Comparison of ENCODE assay signal across 21 cellular contexts in the genomic region with DNA sequence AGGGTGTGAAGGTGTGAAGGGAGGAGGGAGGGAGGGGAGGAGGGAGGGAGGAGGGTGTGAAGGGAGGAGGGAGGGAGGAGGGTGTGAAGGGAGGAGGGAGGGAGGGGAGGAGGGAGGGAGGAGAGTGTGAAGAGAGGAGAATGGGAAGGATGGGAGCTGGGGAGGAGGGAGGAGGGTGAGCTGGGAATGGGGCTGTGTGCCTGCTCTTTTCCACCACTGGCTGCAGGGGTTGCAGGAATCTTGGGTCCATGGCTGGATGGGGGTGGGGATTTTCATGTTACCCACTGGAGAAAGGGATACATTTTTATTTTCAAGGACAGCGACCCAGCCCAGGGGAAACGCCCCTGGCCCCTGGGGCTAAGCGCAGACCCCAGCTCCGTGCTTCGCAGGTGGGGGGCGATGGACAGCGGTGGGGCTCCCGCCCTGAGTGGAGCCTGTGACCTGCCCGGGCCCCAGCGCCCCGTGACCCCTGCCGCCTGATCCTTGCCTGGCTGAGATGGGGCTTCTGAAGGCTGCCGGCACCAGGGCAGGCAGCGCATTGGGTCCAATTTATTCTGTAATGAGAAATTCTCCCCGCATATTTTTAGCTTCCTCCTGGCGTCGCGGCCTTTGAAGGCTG. TPM values are rescaled to one million over a fixed set of nuclear protein-coding genes. Genes with fewer than 3 reads are reported as not detected.
DNase-seq lines count a peak whose midpoint lies in the region; ATAC-seq, FAIRE-seq and TF ChIP-seq lines count a peak whose summit lies in the region.
"Had no signal": no experiment of that assay in that cellular context is flagged by ENCODE, and none has a peak within 500 bp of the region (broad histone marks: within the 10 kb centered on the region; RNA-seq: fewer than 3 reads in every experiment).

No MANE protein-coding gene starts in this region.

- no peak overlapping the region for H2AFZ ChIP-seq in K562 (ENCODE audit: low read depth, low read length)

- ATAC-seq in K562 (no peak), GM18519 (IDR thresholded peaks at IDR 0.05; ENCODE audit: low FRiP score, unreplicated experiment) (no peak)
- ATAC-seq: Right ventricle myocardium inferior had no signal

- POLR2A ChIA-PET in HEK293 (lab: Yijun Ruan, JAX) (interaction anchor here (0.6 to 3.3 kb wide), 4 partner anchors 9 to 166 kb away, joined by 3 to 25 read pairs (median 5); a partner anchor contains a TSS), K562 (lab: Yijun Ruan, JAX) (interaction anchor here (0.6 to 2.0 kb wide), 3 partner anchors 8 to 162 kb away, joined by 3 to 9 read pairs (median 4); a partner anchor contains a TSS)

- no peak for FAIRE-seq in K562 (lab: Jason Lieb, UNC)
- FAIRE-seq: D721Med, RCC 7860 had no signal

- H3K9me3 ChIP-seq in HEK293 (ENCODE audit: control insufficient read depth, insufficient read depth, low read depth, low read length) (no peaks in the 10 kb centered on the region), K562 (replicated peaks; ENCODE audit: control insufficient read depth, insufficient read depth, low read depth, low read length) (no peaks in the 10 kb centered on the region), mucosa of rectum (ENCODE audit: control insufficient read depth in 2 of 2, low read length in 2 of 2) (no peaks in the 10 kb centered on the region)

- TF ChIP-seq EP300 in K562 (IDR thresholded peaks at IDR 0.05; ENCODE audit: low read length) = no peak

- H3K27ac Mint-ChIP-seq in osteocyte (ENCODE audit: unreplicated experiment) = no peak overlapping the region

- H3K4me1 ChIP-seq in HEK293 (ENCODE audit: control insufficient read depth, insufficient read depth, low read length) (peaks cover 5% of the 10 kb centered on the region), K562 (replicated peaks in 1 of 2; ENCODE audit: control insufficient read depth in 2 of 2, insufficient read depth in 2 of 2, low read length in 2 of 2) (peaks cover 0 to 82% of the 10 kb centered on the region in 2 experiments; a peak in 2 of 5 replicates), mucosa of rectum (ENCODE audit: control insufficient read depth in 2 of 2, insufficient read depth in 2 of 2, low read length in 2 of 2) (peaks cover 27 to 47% of the 10 kb centered on the region in 2 donors)

- H3K9ac ChIP-seq in K562 (ENCODE audit: insufficient read depth in 1 of 2, low read depth in 2 of 2, low read length in 2 of 2) (peak overlapping the region in 1 of 2 experiments; percentile 45; a peak in 2 of 4 replicates), mucosa of rectum (ENCODE audit: low read depth in 1 of 2, low read length in 2 of 2) (peak overlapping the region in 1 of 2 donors; percentile 80)
- H3K9ac ChIP-seq: KMS-11 had no signal

- no peak overlapping the region for H3K4me3 Mint-ChIP-seq in osteocyte (ENCODE audit: unreplicated experiment)

- no peak overlapping the region for H3K4me2 ChIP-seq in K562 (ENCODE audit: insufficient read depth, low read length)
- H3K4me2 ChIP-seq: KMS-11 had no signal

- no peak for TF ChIP-seq POLR2A in K562 (conservative IDR thresholded peaks at IDR 0.05)

- H3K4me1 Mint-ChIP-seq in osteocyte (ENCODE audit: unreplicated experiment) = peaks cover 14% of the 10 kb centered on the region

- H3K9me1 ChIP-seq in K562 (ENCODE audit: control insufficient read depth, insufficient read depth, low read length) = no peaks in the 10 kb centered on the region

- H3K27ac ChIP-seq in C4-2B = peak overlapping the region; percentile 83
- no peak overlapping the region for H3K27ac ChIP-seq in HEK293 (ENCODE audit: extremely low read depth, low read depth, low read length)
- H3K27ac ChIP-seq in K562 (ENCODE audit: extremely low read depth, low read depth, low read length) = no peak overlapping the region
- peak overlapping the region; percentile 94 to 97 for H3K27ac ChIP-seq in mucosa of rectum (ENCODE audit: low read depth in 2 of 2, low read length in 2 of 2)
- H3K27ac ChIP-seq: KMS-11, SK-N-MC had no signal

- in situ Hi-C loops in K562 (cut with MboI) = no loop called here

- TF ChIP-seq CTCF in C4-2B (conservative IDR thresholded peaks at IDR 0.05) (no peak), HEK293 (tag by site-specific recombination; IDR thresholded peaks at IDR 0.05) (no peak), K562 (IDR thresholded peaks at IDR 0.05 in 2 of 3, conservative IDR thresholded peaks at IDR 0.05 in 1 of 3; ENCODE audit: insufficient read depth in 2 of 3, low read depth in 1 of 3, low read length in 3 of 3) (no peak), osteocyte (IDR thresholded peaks at IDR 0.05) (no peak)

- intact Hi-C loops in K562 (cut with micrococcal nuclease) = no loop called here

- TF ChIP-seq RAD21 in K562 (CRISPR knock-in tag; conservative IDR thresholded peaks at IDR 0.05 in 1 of 2, IDR thresholded peaks at IDR 0.05 in 1 of 2) = no peak

- H3K27me3 Mint-ChIP-seq in osteocyte (ENCODE audit: unreplicated experiment) = peaks cover 11% of the 10 kb centered on the region

- H3K27me3 ChIP-seq in K562 (ENCODE audit: control insufficient read depth in 2 of 2, insufficient read depth in 2 of 2, low read length in 2 of 2) (peaks cover 9 to 26% of the 10 kb centered on the region in 2 experiments; a peak in 3 of 5 replicates), mucosa of rectum (ENCODE audit: control insufficient read depth in 2 of 2, insufficient read depth in 2 of 2, low read length in 2 of 2) (peaks cover 2 to 8% of the 10 kb centered on the region in 2 donors)

- H4K20me1 ChIP-seq in K562 (replicated peaks; ENCODE audit: control insufficient read depth, insufficient read depth, low read length) = peaks cover 20% of the 10 kb centered on the region

- no peak for DNase-seq in K562 (ENCODE audit: extremely low read depth in 1 of 4, low spot score in 3 of 4)
- no peak for DNase-seq in osteocyte (ENCODE audit: extremely low spot score, unreplicated experiment)
- no peak for DNase-seq in NCI-H526 (lab: John Stamatoyannopoulos, UW)
- DNase-seq: C1 segment of cervical spinal cord, GDM1, GOT3, NCI-H1048, NCI-H1436 treated with DMSO at 0.1 percent for 48 hours, NCI-H2029 treated with DMSO at 0.1 percent for 48 hours, NCI-H2171 treated with DMSO at 0.1 percent for 48 hours, NCI-H446 had no signal

- H3K9me3 Mint-ChIP-seq in osteocyte (ENCODE audit: unreplicated experiment) = no peaks in the 10 kb centered on the region

- 40% methylated on average over 18 of the region's 18 CpGs for WGBS in K562 (ENCODE audit: insufficient coverage, low coverage, missing lambda C conversion rate)

- no TSS peak for BruUV-seq in K562 (replicated peaks; lab: Mats Ljungman, UMichigan)

- H3K36me3 ChIP-seq in HEK293 (ENCODE audit: control insufficient read depth in 2 of 2, insufficient read depth in 1 of 2, low read length in 2 of 2) = peaks cover 0 to 24% of the 10 kb centered on the region in 2 experiments; a peak in 1 of 3 replicates
- peaks cover 29% of the 10 kb centered on the region; the same call in 2 of the 3 replicates for H3K36me3 ChIP-seq in K562 (ENCODE audit: control insufficient read depth, insufficient read depth, low read length)
- peaks cover 8 to 10% of the 10 kb centered on the region in 2 donors for H3K36me3 ChIP-seq in mucosa of rectum (ENCODE audit: control insufficient read depth in 2 of 2, insufficient read depth in 2 of 2, low read length in 2 of 2)

- CTCF ChIA-PET in HEK293 (lab: Yijun Ruan, JAX) (interaction anchor here (1.5 kb wide), 1 partner anchor 38 kb away, joined by 5 read pairs; no protein-coding TSS in a partner anchor), K562 (lab: Yijun Ruan, JAX; ENCODE audit: low intra/inter-chr PET ratio) (no interaction called here)

- H3K4me3 ChIP-seq in HEK293 (ENCODE audit: low read depth, low read length) (no peak overlapping the region), K562 (no peak overlapping the region), mucosa of rectum (ENCODE audit: low read length in 2 of 2) (no peak overlapping the region)
- H3K4me3 ChIP-seq: SK-N-MC had no signal

- peaks cover 4% of the 10 kb centered on the region for H3K36me3 Mint-ChIP-seq in osteocyte (ENCODE audit: unreplicated experiment)

- no peaks in the 10 kb centered on the region; the same call in 2 of the 3 replicates for H3K79me2 ChIP-seq in K562 (ENCODE audit: control insufficient read depth, insufficient read depth, low read length)

RNA-seq across cellular contexts. Expression of a gene that starts 3.0 kb away (rescaled TPM):
- not detected in 2 replicates for total RNA-seq in K562 (2011; cell fraction: chromatin; rRNA removed; ENCODE audit: low replicate concordance)
- total RNA-seq in K562 (2011; cell fraction: nucleolus; rRNA removed) = not detected in 2 replicates
- total RNA-seq in K562 (2011; cell fraction: nucleoplasm; rRNA removed) = not detected in 2 replicates
- total RNA-seq in K562 (2014; rRNA removed) (0.16 TPM in 1 of 2 replicates, not detected in the other), K562 (2014; rRNA removed; fragmentation: Illumina TruSeq; extraction: Trizol) (not detected in 2 replicates), K562 (2015; rRNA removed; fragmentation: Illumina TruSeq; extraction: Trizol) (not detected in 2 replicates), K562 (2021) (0.38 and 0.44 TPM in 2 replicates), osteocyte (3.8 and 4.2 TPM in 2 replicates)
- polyA plus RNA-seq in K562 (2011; rRNA removed) (0.11 and 0.27 TPM in 2 replicates), K562 (2014; fragmentation: Illumina TruSeq; extraction: Trizol) (not detected in 2 replicates), K562 (2014; fragmentation: Nextera tagmentation; extraction: Ambion mirVana) (not detected), K562 (2014; rRNA removed) (0.12 and 0.15 TPM in 2 replicates)
- 0.34 and 0.88 TPM in 2 replicates for polyA plus RNA-seq in K562 (2011; cell fraction: cytosol; rRNA removed)
- polyA plus RNA-seq in K562 (2011; cell fraction: nucleus; rRNA removed) = 0.24 and 0.25 TPM in 2 replicates
- polyA plus RNA-seq in K562 (2012) = not detected in 2 replicates
- not detected in 2 replicates for polyA minus RNA-seq in K562 (2011; rRNA and poly(A)+ RNA removed)
- polyA minus RNA-seq in K562 (2011; cell fraction: cytosol; rRNA and poly(A)+ RNA removed) = not detected in 2 replicates
- polyA minus RNA-seq in K562 (2011; cell fraction: nucleus; rRNA and poly(A)+ RNA removed) = not detected in 2 replicates
- total RNA-seq: OCI-LY7, Right ventricle myocardium inferior had no signal

RNA-seq across cellular contexts. Expression of a gene that starts 7.4 kb away (rescaled TPM):
- 6.3 and 26.6 TPM in 2 replicates for total RNA-seq in K562 (2011; cell fraction: chromatin; rRNA removed; ENCODE audit: low replicate concordance)
- total RNA-seq in K562 (2011; cell fraction: nucleolus; rRNA removed) = 40.9 and 47.0 TPM in 2 replicates
- total RNA-seq in K562 (2011; cell fraction: nucleoplasm; rRNA removed) = 20.7 and 26.9 TPM in 2 replicates
- total RNA-seq in K562 (2014; rRNA removed) (72.2 and 108 TPM in 2 replicates), K562 (2014; rRNA removed; fragmentation: Illumina TruSeq; extraction: Trizol) (1.3 and 2.8 TPM in 2 replicates), K562 (2015; rRNA removed; fragmentation: Illumina TruSeq; extraction: Trizol) (40.3 and 42.6 TPM in 2 replicates), K562 (2021) (81.9 and 85.0 TPM in 2 replicates), osteocyte (35.3 and 35.8 TPM in 2 replicates)
- polyA plus RNA-seq in K562 (2011; rRNA removed) (20.3 and 30.4 TPM in 2 replicates), K562 (2014; fragmentation: Illumina TruSeq; extraction: Trizol) (11.7 and 56.4 TPM in 2 replicates), K562 (2014; fragmentation: Nextera tagmentation; extraction: Ambion mirVana) (1 to 10 TPM in 1 of 2 experiments, under 1 TPM in 1; 0.66 to 2.7 TPM), K562 (2014; rRNA removed) (89.6 and 119 TPM in 2 replicates)
- 58.0 and 177 TPM in 2 replicates for polyA plus RNA-seq in K562 (2011; cell fraction: cytosol; rRNA removed)
- 28.1 and 53.8 TPM in 2 replicates for polyA plus RNA-seq in K562 (2011; cell fraction: nucleus; rRNA removed)
- polyA plus RNA-seq in K562 (2012) = 65.9 and 75.4 TPM in 2 replicates
- polyA minus RNA-seq in K562 (2011; rRNA and poly(A)+ RNA removed) = 4.8 and 6.1 TPM in 2 replicates
- 19.6 and 23.7 TPM in 2 replicates for polyA minus RNA-seq in K562 (2011; cell fraction: cytosol; rRNA and poly(A)+ RNA removed)
- polyA minus RNA-seq in K562 (2011; cell fraction: nucleus; rRNA and poly(A)+ RNA removed) = 12.0 and 12.8 TPM in 2 replicates

RNA-seq across cellular contexts. Expression of a gene that starts 13.6 kb away (rescaled TPM):
- 283 and 504 TPM in 2 replicates for total RNA-seq in K562 (2011; cell fraction: chromatin; rRNA removed; ENCODE audit: low replicate concordance)
- 457 and 483 TPM in 2 replicates for total RNA-seq in K562 (2011; cell fraction: nucleolus; rRNA removed)
- total RNA-seq in K562 (2011; cell fraction: nucleoplasm; rRNA removed) = 431 and 450 TPM in 2 replicates
- total RNA-seq in K562 (2014; rRNA removed) (168 and 249 TPM in 2 replicates), K562 (2014; rRNA removed; fragmentation: Illumina TruSeq; extraction: Trizol) (189 and 200 TPM in 2 replicates), K562 (2015; rRNA removed; fragmentation: Illumina TruSeq; extraction: Trizol) (176 and 206 TPM in 2 replicates), K562 (2021) (181 and 222 TPM in 2 replicates), osteocyte (401 and 408 TPM in 2 replicates)
- polyA plus RNA-seq in K562 (2011; rRNA removed) (124 and 166 TPM in 2 replicates), K562 (2014; fragmentation: Illumina TruSeq; extraction: Trizol) (222 and 345 TPM in 2 replicates), K562 (2014; fragmentation: Nextera tagmentation; extraction: Ambion mirVana) (10 to 100 TPM; 20.5 to 21.4 TPM), K562 (2014; rRNA removed) (306 and 327 TPM in 2 replicates)
- 92.3 and 201 TPM in 2 replicates for polyA plus RNA-seq in K562 (2011; cell fraction: cytosol; rRNA removed)
- 882 and 1,025 TPM in 2 replicates for polyA plus RNA-seq in K562 (2011; cell fraction: nucleus; rRNA removed)
- 288 and 291 TPM in 2 replicates for polyA plus RNA-seq in K562 (2012)
- 46.9 and 50.4 TPM in 2 replicates for polyA minus RNA-seq in K562 (2011; rRNA and poly(A)+ RNA removed)
- 50.4 and 50.8 TPM in 2 replicates for polyA minus RNA-seq in K562 (2011; cell fraction: cytosol; rRNA and poly(A)+ RNA removed)
- polyA minus RNA-seq in K562 (2011; cell fraction: nucleus; rRNA and poly(A)+ RNA removed) = 117 and 135 TPM in 2 replicates

RNA-seq across cellular contexts. Expression of a gene that starts 34.3 kb away (rescaled TPM):
- 30.7 and 106 TPM in 2 replicates for total RNA-seq in K562 (2011; cell fraction: chromatin; rRNA removed; ENCODE audit: low replicate concordance)
- total RNA-seq in K562 (2011; cell fraction: nucleolus; rRNA removed) = 81.7 and 90.7 TPM in 2 replicates
- total RNA-seq in K562 (2011; cell fraction: nucleoplasm; rRNA removed) = 55.1 and 88.1 TPM in 2 replicates
- 13.5 and 20.8 TPM in 2 replicates for total RNA-seq in K562 (2014; rRNA removed)
- total RNA-seq in K562 (2014; rRNA removed; fragmentation: Illumina TruSeq; extraction: Trizol) = 3.9 and 4.8 TPM in 2 replicates
- 10.1 and 11.0 TPM in 2 replicates for total RNA-seq in K562 (2015; rRNA removed; fragmentation: Illumina TruSeq; extraction: Trizol)
- total RNA-seq in K562 (2021) = 120 and 121 TPM in 2 replicates
- 7.0 and 10.2 TPM in 2 replicates for polyA plus RNA-seq in K562 (2011; rRNA removed)
- 14.0 and 26.8 TPM in 2 replicates for polyA plus RNA-seq in K562 (2011; cell fraction: cytosol; rRNA removed)
- 44.8 and 87.0 TPM in 2 replicates for polyA plus RNA-seq in K562 (2011; cell fraction: nucleus; rRNA removed)
- 29.5 and 39.8 TPM in 2 replicates for polyA plus RNA-seq in K562 (2012)
- 20.5 and 38.3 TPM in 2 replicates for polyA plus RNA-seq in K562 (2014; fragmentation: Illumina TruSeq; extraction: Trizol)
- 1 to 10 TPM in 1 of 2 experiments, under 1 TPM in 1; 0.17 to 1.5 TPM for polyA plus RNA-seq in K562 (2014; fragmentation: Nextera tagmentation; extraction: Ambion mirVana)
- 41.3 and 44.6 TPM in 2 replicates for polyA plus RNA-seq in K562 (2014; rRNA removed)
- polyA minus RNA-seq in K562 (2011; rRNA and poly(A)+ RNA removed) = 2.7 and 3.0 TPM in 2 replicates
- polyA minus RNA-seq in K562 (2011; cell fraction: cytosol; rRNA and poly(A)+ RNA removed) = 29.9 and 43.2 TPM in 2 replicates
- polyA minus RNA-seq in K562 (2011; cell fraction: nucleus; rRNA and poly(A)+ RNA removed) = 28.0 and 34.2 TPM in 2 replicates
- 98.1 and 103 TPM in 2 replicates for total RNA-seq in osteocyte

RNA-seq across cellular contexts. Expression of a gene that starts 41.1 kb away (rescaled TPM):
- total RNA-seq in K562 (2011; cell fraction: chromatin; rRNA removed; ENCODE audit: low replicate concordance) = 42.1 and 110 TPM in 2 replicates
- total RNA-seq in K562 (2011; cell fraction: nucleolus; rRNA removed) = 116 and 129 TPM in 2 replicates
- total RNA-seq in K562 (2011; cell fraction: nucleoplasm; rRNA removed) = 74.0 and 85.6 TPM in 2 replicates
- total RNA-seq in K562 (2014; rRNA removed) (135 and 145 TPM in 2 replicates), K562 (2014; rRNA removed; fragmentation: Illumina TruSeq; extraction: Trizol) (3.9 and 4.6 TPM in 2 replicates), K562 (2015; rRNA removed; fragmentation: Illumina TruSeq; extraction: Trizol) (65.2 and 73.0 TPM in 2 replicates), K562 (2021) (409 and 434 TPM in 2 replicates), osteocyte (167 and 172 TPM in 2 replicates)
- polyA plus RNA-seq in K562 (2011; rRNA removed) (36.8 and 58.7 TPM in 2 replicates), K562 (2014; fragmentation: Illumina TruSeq; extraction: Trizol) (18.7 and 106 TPM in 2 replicates), K562 (2014; fragmentation: Nextera tagmentation; extraction: Ambion mirVana) (10 to 100 TPM in 1 of 2 experiments, 1 to 10 TPM in 1; 9.7 to 23.3 TPM), K562 (2014; rRNA removed) (233 and 236 TPM in 2 replicates)
- 119 and 471 TPM in 2 replicates for polyA plus RNA-seq in K562 (2011; cell fraction: cytosol; rRNA removed)
- 90.5 and 137 TPM in 2 replicates for polyA plus RNA-seq in K562 (2011; cell fraction: nucleus; rRNA removed)
- 278 and 318 TPM in 2 replicates for polyA plus RNA-seq in K562 (2012)
- polyA minus RNA-seq in K562 (2011; rRNA and poly(A)+ RNA removed) = 16.5 and 29.9 TPM in 2 replicates
- 115 and 175 TPM in 2 replicates for polyA minus RNA-seq in K562 (2011; cell fraction: cytosol; rRNA and poly(A)+ RNA removed)
- 28.8 and 35.8 TPM in 2 replicates for polyA minus RNA-seq in K562 (2011; cell fraction: nucleus; rRNA and poly(A)+ RNA removed)

Comparison
In these comparisons a context has a peak if more than half of its experiments do, and no peak if none do; other contexts are left out.
1. H3K27ac ChIP-seq: peak in C4-2B (single experiment) and mucosa of rectum (2 of 2); none in HEK293 (single experiment) and K562 (single experiment).